In genomic region chr16:53864819-53865491, GRCh38 we compare ENCODE assay signal across 1 cellular context.
TF ChIP-seq lines count a peak whose summit lies in the region.

No MANE protein-coding gene starts in this region.

TF ChIP-seq in GM23338, 12 proteins besides CTCF, POLR2A, EP300 and RAD21 (continued from another document):
- no peak for TF ChIP-seq ZNF462 (CRISPR knock-in tag; IDR thresholded peaks at IDR 0.05)
